10 cellular contexts compared by ENCODE assay signal in the genomic region with DNA sequence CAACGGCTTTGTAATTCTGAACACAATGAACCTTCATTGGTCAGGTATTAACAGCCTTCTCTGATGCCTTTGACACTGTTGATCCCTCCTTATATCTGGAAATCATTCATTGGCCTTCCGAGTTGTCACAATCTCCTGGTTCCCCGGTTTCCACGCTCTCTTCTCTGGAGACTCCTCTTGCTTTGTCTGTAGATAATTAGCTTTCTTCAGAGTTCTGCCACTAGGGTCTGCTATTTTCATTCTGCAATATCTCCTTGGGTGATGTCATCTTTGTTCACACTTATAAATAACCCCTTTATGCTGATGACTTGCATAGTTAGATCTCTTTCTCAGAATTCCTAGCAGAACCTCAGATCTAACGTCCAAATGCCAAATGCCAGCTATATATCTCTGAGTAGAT.
DNase-seq lines count a peak whose midpoint lies in the region; ATAC-seq and TF ChIP-seq lines count a peak whose summit lies in the region.
"Had no signal": no experiment of that assay in that cellular context is flagged by ENCODE, and none has a peak within 500 bp of the region (broad histone marks: within the 10 kb centered on the region; RNA-seq: fewer than 3 reads in every experiment).

No MANE protein-coding gene starts in this region.

- H3K36me3 Mint-ChIP-seq in GM23338 (ENCODE audit: low read depth) (no peaks in the 10 kb centered on the region), glutamatergic neuron (ENCODE audit: unreplicated experiment) (no peaks in the 10 kb centered on the region)
- H3K36me3 Mint-ChIP-seq: CD8-positive, alpha-beta memory T cell had no signal

- ATAC-seq in GM23338 (peak; percentile 72), HG03196 (IDR thresholded peaks at IDR 0.05; ENCODE audit: unreplicated experiment) (no peak)

- H3F3A ChIP-seq in GM23338 (replicated peaks; ENCODE audit: low read depth) (no peaks in the 10 kb centered on the region), PC-9 (ENCODE audit: insufficient read depth, low read depth) (no peaks in the 10 kb centered on the region)

- H3K9me3 Mint-ChIP-seq in GM23338: no peaks in the 10 kb centered on the region
- no peaks in the 10 kb centered on the region for H3K9me3 Mint-ChIP-seq in glutamatergic neuron (ENCODE audit: unreplicated experiment)

- POLR2A ChIA-PET in AG04449 (lab: Yijun Ruan, JAX) (no interaction called here), PC-9 (lab: Charles Lee; ENCODE audit: unreplicated experiment) (no interaction called here)

- H3K36me3 ChIP-seq in GM23338 (ENCODE audit: insufficient read depth) (no peaks in the 10 kb centered on the region), PC-9 (ENCODE audit: low read depth) (no peaks in the 10 kb centered on the region)
- no peaks in the 10 kb centered on the region for H3K36me3 ChIP-seq in effector memory CD4-positive, alpha-beta T cell (ENCODE audit: control insufficient read depth, insufficient read depth, low read length)

- H4K20me1 ChIP-seq in GM23338 (replicated peaks; ENCODE audit: insufficient read depth) (no peaks in the 10 kb centered on the region), PC-9 (ENCODE audit: insufficient read depth) (no peaks in the 10 kb centered on the region)

- peak; percentile 10 for DNase-seq in AG04449 (ENCODE audit: low read depth, low spot score)
- peak; percentile 57 for DNase-seq in GM23338 (ENCODE audit: low spot score)
- DNase-seq in PC-9: no peak
- no peak for DNase-seq in glutamatergic neuron
- no peak for DNase-seq in NCI-H2029 (lab: John Stamatoyannopoulos, UW)
- DNase-seq in effector memory CD4-positive, alpha-beta T cell: no peak
- DNase-seq in NCI-H345 (lab: John Stamatoyannopoulos, UW): no peak
- DNase-seq: activated CD8-positive, alpha-beta memory T cell treated with anti-CD3 and anti-CD28 coated beads, Interleukin-2, amount 50 U/mL, for 48 hours; CD8-positive, alpha-beta memory T cell had no signal

- H3K27me3 ChIP-seq in GM23338 (ENCODE audit: insufficient read depth) (no peaks in the 10 kb centered on the region), PC-9 (ENCODE audit: insufficient read depth, low read depth) (no peaks in the 10 kb centered on the region)
- H3K27me3 ChIP-seq in effector memory CD4-positive, alpha-beta T cell (replicated peaks; ENCODE audit: control insufficient read depth, insufficient read depth, low read length, poor library complexity, severe bottlenecking): no peaks in the 10 kb centered on the region

- no TSS peak for BruUV-seq in PC-9 (replicated peaks; lab: Mats Ljungman, UMichigan)

- intact Hi-C loops in PC-9 (cut with micrococcal nuclease; ENCODE audit: unreplicated experiment): no loop called here

- TF ChIP-seq CTCF in AG04449 (IDR thresholded peaks at IDR 0.05; ENCODE audit: insufficient read depth, low read length, missing control alignments) (peak; percentile 28), GM23338 (conservative IDR thresholded peaks at IDR 0.05; ENCODE audit: low read depth in 2 of 2) (peak; percentile 54 to 56), PC-9 (conservative IDR thresholded peaks at IDR 0.05) (0 out of 2 replicates have a peak, but pooled peaks have one; percentile 26), glutamatergic neuron (IDR thresholded peaks at IDR 0.05; ENCODE audit: partially characterized antibody, unreplicated experiment) (peak; percentile 43)

- H3K27ac ChIP-seq in GM23338 (ENCODE audit: low read depth) (no peak overlapping the region), PC-9 (no peak overlapping the region)
- H3K27ac ChIP-seq in effector memory CD4-positive, alpha-beta T cell (ENCODE audit: insufficient read depth, low read length, poor library complexity, severe bottlenecking): no peak overlapping the region

- H3K4me3 Mint-ChIP-seq in GM23338 (no peak overlapping the region), glutamatergic neuron (ENCODE audit: unreplicated experiment) (no peak overlapping the region)
- H3K4me3 Mint-ChIP-seq: CD8-positive, alpha-beta memory T cell had no signal

- H3K4me1 ChIP-seq in GM23338 (ENCODE audit: insufficient read depth): 0 out of 2 replicates have a peak, but pooled peaks cover 7% of the 10 kb centered on the region
- H3K4me1 ChIP-seq in PC-9 (replicated peaks; ENCODE audit: insufficient read depth): no peaks in the 10 kb centered on the region
- no peaks in the 10 kb centered on the region for H3K4me1 ChIP-seq in effector memory CD4-positive, alpha-beta T cell (ENCODE audit: control insufficient read depth, insufficient read depth, low read length, poor library complexity, severe bottlenecking)

- no peaks in the 10 kb centered on the region for H3K9me3 ChIP-seq in PC-9 (ENCODE audit: insufficient read depth, low read depth)
- H3K9me3 ChIP-seq in effector memory CD4-positive, alpha-beta T cell (ENCODE audit: control insufficient read depth, low read length): no peaks in the 10 kb centered on the region

- H2AFZ ChIP-seq in GM23338 (no peak overlapping the region), PC-9 (no peak overlapping the region)

- CTCF ChIA-PET in AG04449 (lab: Yijun Ruan, JAX): interaction anchor here (0.6 to 3.6 kb wide), 11 partner anchors 9 to 809 kb away, joined by 3 to 26 read pairs (median 6); no protein-coding TSS in a partner anchor
- CTCF ChIA-PET in PC-9 (lab: Charles Lee): no interaction called here

- H3K4me3 ChIP-seq in AG04449 (ENCODE audit: low read depth, low read length) (no peak overlapping the region), GM23338 (no peak overlapping the region), PC-9 (no peak overlapping the region)
- H3K4me3 ChIP-seq in effector memory CD4-positive, alpha-beta T cell (ENCODE audit: insufficient read depth, low read depth, low read length, poor library complexity, severe bottlenecking): no peak overlapping the region

- no peaks in the 10 kb centered on the region for H3K9me2 ChIP-seq in GM23338 (ENCODE audit: insufficient read depth)
- H3K9me2 ChIP-seq in PC-9 (ENCODE audit: insufficient read depth): no peaks in the 10 kb centered on the region

- H3K4me2 ChIP-seq in GM23338 (no peak overlapping the region), PC-9 (no peak overlapping the region)

- H3K79me2 ChIP-seq in GM23338 (replicated peaks; ENCODE audit: insufficient read depth): no peaks in the 10 kb centered on the region
- no peaks in the 10 kb centered on the region for H3K79me2 ChIP-seq in PC-9 (ENCODE audit: low read depth)

- peaks cover 13% of the 10 kb centered on the region for H3K4me1 Mint-ChIP-seq in GM23338
- H3K4me1 Mint-ChIP-seq in glutamatergic neuron (ENCODE audit: low read depth, unreplicated experiment): peaks cover 7% of the 10 kb centered on the region
- H3K4me1 Mint-ChIP-seq: CD8-positive, alpha-beta memory T cell had no signal

- H3K27ac Mint-ChIP-seq in GM23338: no peak overlapping the region
- no peak overlapping the region for H3K27ac Mint-ChIP-seq in glutamatergic neuron (ENCODE audit: unreplicated experiment)
- H3K27ac Mint-ChIP-seq: CD8-positive, alpha-beta memory T cell had no signal

- H3K27me3 Mint-ChIP-seq in GM23338 (ENCODE audit: insufficient read depth, low read depth, poor library complexity) (peaks cover 2% of the 10 kb centered on the region), glutamatergic neuron (ENCODE audit: unreplicated experiment) (no peaks in the 10 kb centered on the region)
- H3K27me3 Mint-ChIP-seq: CD8-positive, alpha-beta memory T cell had no signal

TF ChIP-seq in GM23338, 12 proteins besides CTCF, POLR2A, EP300 and RAD21 (continues in another document):
- no peak for TF ChIP-seq EZH2 (IDR thresholded peaks at IDR 0.05; ENCODE audit: low read depth, unreplicated experiment)
- TF ChIP-seq REST (IDR thresholded peaks at IDR 0.05; ENCODE audit: unreplicated experiment): no peak
- no peak for TF ChIP-seq NANOG (IDR thresholded peaks at IDR 0.05; ENCODE audit: borderline replicate concordance)
- TF ChIP-seq EZH2phosphoT487 (IDR thresholded peaks at IDR 0.05; ENCODE audit: unreplicated experiment): no peak
- no peak for TF ChIP-seq POLR2AphosphoS5 (IDR thresholded peaks at IDR 0.05; ENCODE audit: low read depth)
- TF ChIP-seq CREB1 (CRISPR knock-in tag; IDR thresholded peaks at IDR 0.05; ENCODE audit: low read depth): no peak
- no peak for TF ChIP-seq ZNF331 (CRISPR knock-in tag; IDR thresholded peaks at IDR 0.05; ENCODE audit: low read depth)
- no peak for TF ChIP-seq JUNB (IDR thresholded peaks at IDR 0.05; ENCODE audit: unreplicated experiment)
- no peak for TF ChIP-seq ZNF114 (CRISPR knock-in tag; IDR thresholded peaks at IDR 0.05)
- TF ChIP-seq ETS1 (IDR thresholded peaks at IDR 0.05): no peak

Comparison
In these comparisons a context has a peak if more than half of its experiments do, and no peak if none do; other contexts are left out.
1. DNase-seq: peak in AG04449 (single experiment) and GM23338 (single experiment); none in PC-9 (0 of 2), glutamatergic neuron (single experiment), NCI-H2029 (single experiment), effector memory CD4-positive, alpha-beta T cell (0 of 3) and NCI-H345 (single experiment).
2. Peak in every context shown above with its lines, with median percentiles within 50 percentile points of each other: CTCF ChIP-seq.